2 cellular contexts compared by ENCODE assay signal in the genomic region with DNA sequence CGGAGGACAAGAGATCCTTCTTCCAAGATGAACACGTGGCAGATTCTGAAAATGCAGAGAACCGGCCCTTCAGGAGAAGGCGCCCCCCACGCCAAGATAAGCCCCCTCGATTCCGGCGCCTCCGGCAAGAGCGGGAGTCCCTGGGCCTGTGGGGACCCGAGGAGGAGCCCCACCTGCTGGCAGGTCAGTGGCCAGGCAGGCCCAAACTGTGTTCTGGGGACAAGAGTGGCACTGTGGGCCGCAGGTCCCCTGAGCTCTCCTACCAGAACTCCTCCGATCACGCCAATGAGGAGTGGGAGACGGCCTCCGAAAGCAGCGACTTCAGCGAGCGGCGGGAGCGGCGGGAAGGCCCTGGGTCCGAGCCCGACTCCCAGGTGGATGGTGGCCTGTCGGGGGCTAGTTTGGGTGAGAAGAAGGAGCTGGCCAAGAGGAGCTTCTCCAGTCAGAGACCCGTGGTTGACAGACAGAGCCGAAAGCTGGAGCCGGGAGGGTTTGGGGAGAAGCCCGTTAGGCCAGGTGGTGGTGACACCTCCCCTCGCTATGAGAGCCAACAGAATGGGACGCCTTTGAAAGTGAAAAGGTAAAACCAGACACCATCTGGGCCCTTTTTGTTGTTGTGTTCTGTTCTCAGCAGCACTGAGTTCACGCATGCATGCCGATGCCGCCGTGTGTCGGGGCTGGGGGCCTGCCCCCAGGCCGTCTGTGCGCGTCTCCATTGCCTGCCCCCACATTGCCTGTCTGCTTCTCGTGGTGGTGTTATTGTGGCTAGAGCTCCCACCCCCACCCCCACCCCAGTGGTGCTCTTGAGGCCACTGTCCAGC.
TF ChIP-seq lines count a peak whose summit lies in the region.

No MANE protein-coding gene starts in this region.

TF ChIP-seq in A549, 52 proteins besides CTCF, POLR2A, EP300 and RAD21:
- no peak for TF ChIP-seq CHD4 (IDR thresholded peaks at IDR 0.05; ENCODE audit: borderline replicate concordance)
- no peak for TF ChIP-seq RCOR1 (IDR thresholded peaks at IDR 0.05; ENCODE audit: low read depth, low read length)
- TF ChIP-seq SMC3 (IDR thresholded peaks at IDR 0.05) = peak; percentile 48

TF ChIP-seq in HCT116, 20 proteins besides CTCF, POLR2A, EP300 and RAD21:
- TF ChIP-seq CBX3 (IDR thresholded peaks at IDR 0.05; ENCODE audit: low read depth) = no peak
- no peak for TF ChIP-seq ZFX (IDR thresholded peaks at IDR 0.05)
- TF ChIP-seq EZH2 (IDR thresholded peaks at IDR 0.05) = no peak
- TF ChIP-seq ZBTB33 (IDR thresholded peaks at IDR 0.05; ENCODE audit: extremely low read depth, insufficient replicate concordance, low read length) = no peak
- no peak for TF ChIP-seq EZH2phosphoT487 (IDR thresholded peaks at IDR 0.05; ENCODE audit: borderline replicate concordance)
- no peak for TF ChIP-seq SRF (IDR thresholded peaks at IDR 0.05; ENCODE audit: low read depth)
- no peak for TF ChIP-seq POLR2AphosphoS5 (IDR thresholded peaks at IDR 0.05; ENCODE audit: low read depth, low read length)
- no peak for TF ChIP-seq JUND (IDR thresholded peaks at IDR 0.05)
- TF ChIP-seq TCF7L2 (IDR thresholded peaks at IDR 0.05; ENCODE audit: borderline replicate concordance, extremely low read depth, insufficient read depth, insufficient read length) = no peak
- TF ChIP-seq ZNF274 (IDR thresholded peaks at IDR 0.05; ENCODE audit: low read depth, low read length) = no peak
- TF ChIP-seq YY1 (IDR thresholded peaks at IDR 0.05; ENCODE audit: extremely low read depth, insufficient replicate concordance, low read depth, low read length) = no peak
- TF ChIP-seq ELF1 (IDR thresholded peaks at IDR 0.05; ENCODE audit: borderline replicate concordance, low read depth) = no peak
- no peak for TF ChIP-seq SP1 (IDR thresholded peaks at IDR 0.05; ENCODE audit: low read depth)
- no peak for TF ChIP-seq SIN3A (IDR thresholded peaks at IDR 0.05; ENCODE audit: low read depth)
